In the genomic region with DNA sequence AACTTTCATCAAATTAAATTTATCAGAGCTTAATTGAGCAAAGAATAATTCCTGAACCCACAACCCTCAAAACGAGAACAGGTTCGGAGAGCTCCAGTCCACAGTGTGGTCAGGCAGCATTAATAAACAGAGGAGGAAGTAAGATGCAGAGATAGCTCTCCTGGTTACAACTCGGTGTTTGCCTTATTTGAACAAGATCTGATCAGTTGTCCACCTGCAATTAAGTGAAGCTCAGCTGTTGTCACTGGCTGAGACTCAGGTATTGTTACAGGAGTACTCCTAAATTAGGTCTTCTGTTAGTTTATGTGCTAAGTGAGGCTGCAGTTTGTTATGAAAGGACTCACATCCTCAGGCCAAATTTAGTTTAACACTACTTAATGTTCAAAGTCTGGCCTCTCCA, we compare ENCODE assay signal across 22 cellular contexts.
A peak's percentile ranks its signal among the peaks of the same experiment; 100 is the strongest.
DNase-seq lines count a peak whose midpoint lies in the region; ATAC-seq, FAIRE-seq and TF ChIP-seq lines count a peak whose summit lies in the region.
"Had no signal": no experiment of that assay in that cellular context is flagged by ENCODE, and none has a peak within 500 bp of the region (broad histone marks: within the 10 kb centered on the region; RNA-seq: fewer than 3 reads in every experiment).

No MANE protein-coding gene starts in this region.

- no peak for TF ChIP-seq POLR2A in uterus (IDR thresholded peaks at IDR 0.05)

- H3K27me3 ChIP-seq in uterus = no peaks in the 10 kb centered on the region
- H3K27me3 ChIP-seq: pancreas, sigmoid colon, tibial artery had no signal

- H3K27ac ChIP-seq in uterus = no peak overlapping the region
- H3K27ac ChIP-seq: pancreas, sigmoid colon had no signal

- peak; percentile 63 for DNase-seq in DMS153 (lab: John Stamatoyannopoulos, UW)
- DNase-seq in NCI-H748 (lab: John Stamatoyannopoulos, UW; ENCODE audit: unreplicated experiment) = peak; percentile 94
- no peak for DNase-seq in uterus
- no peak for DNase-seq in T-helper 1 cell
- DNase-seq: activated CD4-positive, alpha-beta T cell treated with anti-CD3 and anti-CD28 coated beads, Interleukin-2, amount 50 U/mL, for 48 hours; activated naive CD4-positive, alpha-beta T cell treated with Interleukin-2 at 50 U/mL for 16 hours; AML-193; Caco-2; erythroblast; foreskin melanocyte; mesenchymal stem cell; naive thymus-derived CD4-positive, alpha-beta T cell; pancreas; sigmoid colon; stimulated activated naive CD4-positive, alpha-beta T cell treated with Interleukin-2 at 50 U/mL for 16 hours; SW 1271; tibial artery had no signal

- TF ChIP-seq CTCF in uterus (IDR thresholded peaks at IDR 0.05) = no peak

- no peaks in the 10 kb centered on the region for H3K4me1 ChIP-seq in uterus
- H3K4me1 ChIP-seq: Caco-2 had no signal

- peak; percentile 48 for ATAC-seq in HG03432 (IDR thresholded peaks at IDR 0.05; ENCODE audit: unreplicated experiment)
- no peak for ATAC-seq in GM18858 (IDR thresholded peaks at IDR 0.05; ENCODE audit: unreplicated experiment)
- no peak for ATAC-seq in HG02852 (IDR thresholded peaks at IDR 0.05; ENCODE audit: unreplicated experiment)
- ATAC-seq: naive thymus-derived CD4-positive, alpha-beta T cell had no signal

- H3K4me3 ChIP-seq in uterus = no peak overlapping the region
- H3K4me3 ChIP-seq: pancreas, sigmoid colon, tibial artery had no signal

- no peaks in the 10 kb centered on the region for H3K36me3 ChIP-seq in uterus
- H3K36me3 ChIP-seq: pancreas, sigmoid colon, tibial artery had no signal

- intact Hi-C loops in uterus (cut with DNase I; ENCODE audit: low total_unique reads) = no loop called here

- peak; percentile 17 for FAIRE-seq in islet of Langerhans (lab: Jason Lieb, UNC)
- FAIRE-seq: pancreas, TTC549 had no signal

- no peaks in the 10 kb centered on the region for H3K9me3 ChIP-seq in uterus
- H3K9me3 ChIP-seq: pancreas, sigmoid colon, tibial artery had no signal

Comparison
In these comparisons a context has a peak if more than half of its experiments do, and no peak if none do; other contexts are left out.
1. DNase-seq: peak in DMS153 (single experiment) and NCI-H748 (single experiment); none in uterus (0 of 2) and T-helper 1 cell (0 of 5).